In the genomic region with DNA sequence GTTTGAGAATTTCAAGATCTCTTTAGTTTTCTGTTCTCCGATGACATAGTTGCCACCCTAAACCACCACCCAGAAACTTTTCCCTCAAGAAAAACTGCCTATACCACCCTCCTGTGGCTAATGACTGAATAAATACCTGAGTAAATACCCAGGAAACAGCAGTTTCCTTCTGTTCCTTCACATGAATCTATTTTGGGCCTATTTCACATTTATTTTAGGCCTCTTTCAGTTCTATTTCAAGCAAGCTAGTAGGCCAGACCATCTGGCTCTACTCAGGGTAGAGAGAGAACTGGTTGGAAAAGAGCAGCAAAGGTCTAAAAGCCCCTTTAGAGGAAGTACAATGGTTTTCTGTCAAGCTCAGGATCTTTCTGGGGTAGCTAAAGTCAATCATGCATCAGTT, we compare ENCODE assay signal across 7 cellular contexts. TPM values are rescaled to one million over a fixed set of nuclear protein-coding genes. Genes with fewer than 3 reads are reported as not detected.
DNase-seq lines count a peak whose midpoint lies in the region; ATAC-seq lines count a peak whose summit lies in the region.

No MANE protein-coding gene starts in this region.

- POLR2A ChIA-PET in naive thymus-derived CD8-positive, alpha-beta T cell (lab: Charles Lee) = no interaction called here

- no peaks in the 10 kb centered on the region for H3K9me3 Mint-ChIP-seq in naive thymus-derived CD8-positive, alpha-beta T cell

- peak; percentile 15 for DNase-seq in M059J (ENCODE audit: low read depth)
- peak in 4 of 10 donors; percentile 5 to 34 (median 24) for DNase-seq in naive thymus-derived CD8-positive, alpha-beta T cell
- no peak for DNase-seq in cortex of kidney (lab: John Stamatoyannopoulos, UW)
- no peak for DNase-seq in NCI-H2107 (lab: John Stamatoyannopoulos, UW)
- no peak for DNase-seq in mucosa of gallbladder (ENCODE audit: low spot score)

- H3K36me3 Mint-ChIP-seq in naive thymus-derived CD8-positive, alpha-beta T cell = peaks cover 0 to 2% (median 0%) of the 10 kb centered on the region in 3 donors

- H3K27me3 Mint-ChIP-seq in naive thymus-derived CD8-positive, alpha-beta T cell = peaks cover 0 to 2% (median 0%) of the 10 kb centered on the region in 5 donors

- no peak overlapping the region for H3K4me3 Mint-ChIP-seq in naive thymus-derived CD8-positive, alpha-beta T cell

- H3K4me1 Mint-ChIP-seq in naive thymus-derived CD8-positive, alpha-beta T cell = peaks cover 0 to 6% (median under 1%) of the 10 kb centered on the region in 4 donors

- no peak overlapping the region for H3K27ac Mint-ChIP-seq in naive thymus-derived CD8-positive, alpha-beta T cell

- ATAC-seq in GM18909 (IDR thresholded peaks at IDR 0.05; ENCODE audit: poor library complexity, unreplicated experiment) = peak; percentile 79
- peak; percentile 74 for ATAC-seq in HG02588 (IDR thresholded peaks at IDR 0.05; ENCODE audit: unreplicated experiment)
- ATAC-seq in naive thymus-derived CD8-positive, alpha-beta T cell = peak; percentile 49 to 57

RNA-seq across cellular contexts. Expression of a gene that starts 23.4 kb away (rescaled TPM):
- 22.0 and 28.1 TPM in 2 replicates for total RNA-seq in M059J (2014; rRNA removed; shearing (Covaris generic))
- 10 to 100 TPM; 30.6 to 32.9 TPM for total RNA-seq in naive thymus-derived CD8-positive, alpha-beta T cell
- 10 to 100 TPM in 1 of 3 donors, 1 to 10 TPM in 2; 6.7 to 10.7 (median 9.3) TPM for polyA plus RNA-seq in naive thymus-derived CD8-positive, alpha-beta T cell
- 28.0 TPM for total RNA-seq in mucosa of gallbladder
